In the genomic region with DNA sequence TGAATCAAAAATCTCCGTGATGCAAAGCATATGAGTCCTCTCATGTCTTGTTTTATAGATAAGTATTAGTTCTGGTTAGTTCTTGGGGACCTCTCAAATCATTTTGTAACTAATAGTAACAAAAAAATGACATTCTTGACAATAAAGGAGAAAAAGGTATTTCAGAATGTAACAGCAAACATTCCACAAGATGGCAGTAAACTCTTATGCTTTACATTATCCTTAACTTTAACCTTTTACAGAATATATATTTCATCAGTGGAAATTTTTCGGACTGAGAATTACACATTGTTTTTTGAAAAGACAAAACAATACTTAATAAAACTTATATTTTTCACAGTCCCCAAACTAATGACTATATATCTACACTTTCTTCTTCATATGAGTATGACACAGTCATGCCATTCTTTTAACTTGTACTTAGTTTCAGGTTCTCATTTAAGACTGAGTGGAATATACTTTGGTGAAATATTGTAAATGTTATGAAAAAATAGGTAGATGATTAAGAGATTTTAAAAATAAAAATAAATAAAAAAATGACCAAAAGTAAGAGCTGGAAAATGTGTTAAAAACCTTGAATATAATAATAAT, we compare ENCODE assay signal across 9 cellular contexts.
A peak's percentile ranks its signal among the peaks of the same experiment; 100 is the strongest.
DNase-seq lines count a peak whose midpoint lies in the region; ATAC-seq, FAIRE-seq and TF ChIP-seq lines count a peak whose summit lies in the region.
"Had no signal": no experiment of that assay in that cellular context is flagged by ENCODE, and none has a peak within 500 bp of the region (broad histone marks: within the 10 kb centered on the region; RNA-seq: fewer than 3 reads in every experiment).

No MANE protein-coding gene starts in this region.

- H3K27ac ChIP-seq in 22Rv1 = no peak overlapping the region
- H3K27ac ChIP-seq in OCI-LY3 (ENCODE audit: low read length) = no peak overlapping the region
- no peak overlapping the region for H3K27ac ChIP-seq in vagina
- no peak overlapping the region for H3K27ac ChIP-seq in tibial artery

- H3K36me3 ChIP-seq in OCI-LY3 (replicated peaks; ENCODE audit: low read depth, low read length) = no peaks in the 10 kb centered on the region
- H3K36me3 ChIP-seq in vagina = no peaks in the 10 kb centered on the region
- no peaks in the 10 kb centered on the region for H3K36me3 ChIP-seq in tibial artery

- TF ChIP-seq CTCF in 22Rv1 (IDR thresholded peaks at IDR 0.05) (peak; percentile 47; the same call in 1 of the 2 replicates), OCI-LY3 (IDR thresholded peaks at IDR 0.05; ENCODE audit: low read depth, low read length) (peak; percentile 76), epithelial cell of proximal tubule (conservative IDR thresholded peaks at IDR 0.05; ENCODE audit: low read depth, low read length) (peak; percentile 56), vagina (IDR thresholded peaks at IDR 0.05) (no peak), tibial artery (IDR thresholded peaks at IDR 0.05) (no peak)

- no peaks in the 10 kb centered on the region for H4K20me1 ChIP-seq in OCI-LY3 (ENCODE audit: insufficient read depth, low read length)

- no peak overlapping the region for H3K4me2 ChIP-seq in OCI-LY3 (ENCODE audit: low read length)

- intact Hi-C loops in vagina (cut with DNase I) = no loop called here
- intact Hi-C loops in tibial artery (cut with DNase I; ENCODE audit: low total_unique reads) = no loop called here

- H3K27me3 ChIP-seq in OCI-LY3 (ENCODE audit: low read depth, low read length) (no peaks in the 10 kb centered on the region), vagina (no peaks in the 10 kb centered on the region), tibial artery (no peaks in the 10 kb centered on the region)

- H2AFZ ChIP-seq in OCI-LY3 (ENCODE audit: low read depth, low read length) = no peak overlapping the region

- no peaks in the 10 kb centered on the region for H3K9me3 ChIP-seq in OCI-LY3 (ENCODE audit: insufficient read depth, low read length)
- no peaks in the 10 kb centered on the region for H3K9me3 ChIP-seq in vagina
- H3K9me3 ChIP-seq in tibial artery = no peaks in the 10 kb centered on the region

- H3K9ac ChIP-seq in OCI-LY3 (ENCODE audit: low read length) = no peak overlapping the region

- H3K4me1 ChIP-seq in OCI-LY3 (ENCODE audit: low read length) (no peaks in the 10 kb centered on the region), vagina (no peaks in the 10 kb centered on the region), tibial artery (no peaks in the 10 kb centered on the region)

- TF ChIP-seq POLR2A in vagina (IDR thresholded peaks at IDR 0.05) = no peak

- H3K4me3 ChIP-seq in OCI-LY3 (ENCODE audit: low read length) (no peak overlapping the region), epithelial cell of proximal tubule (ENCODE audit: low read depth, low read length) (no peak overlapping the region), vagina (no peak overlapping the region), tibial artery (no peak overlapping the region)

- FAIRE-seq in GM18507 (lab: Jason Lieb, UNC) = peak; percentile 38

- DNase-seq in GM18507 (ENCODE audit: extremely low spot score, insufficient read length, low read depth) (no peak), epithelial cell of proximal tubule (ENCODE audit: low read depth) (no peak), vagina (ENCODE audit: extremely low spot score in 2 of 2) (no peak), tibial artery (no peak)
- DNase-seq: stimulated activated CD4-positive, alpha-beta T cell treated with anti-CD3 and anti-CD28 coated beads, Interleukin-15, amount 100 ng/mL, for 24 hours had no signal

- H3K79me2 ChIP-seq in OCI-LY3 (ENCODE audit: low read length) = no peaks in the 10 kb centered on the region

- no peak for ATAC-seq in HG02885 (IDR thresholded peaks at IDR 0.05; ENCODE audit: poor library complexity, unreplicated experiment)
- ATAC-seq in GM21367 (IDR thresholded peaks at IDR 0.05; ENCODE audit: unreplicated experiment) = no peak

Comparison
In these comparisons a context has a peak if more than half of its experiments do, and no peak if none do; other contexts are left out.
1. CTCF ChIP-seq: peak in 22Rv1 (single experiment), OCI-LY3 (single experiment) and epithelial cell of proximal tubule (single experiment); none in vagina (0 of 3) and tibial artery (0 of 2).